Comparison of ENCODE assay signal across 14 cellular contexts in the genomic region with DNA sequence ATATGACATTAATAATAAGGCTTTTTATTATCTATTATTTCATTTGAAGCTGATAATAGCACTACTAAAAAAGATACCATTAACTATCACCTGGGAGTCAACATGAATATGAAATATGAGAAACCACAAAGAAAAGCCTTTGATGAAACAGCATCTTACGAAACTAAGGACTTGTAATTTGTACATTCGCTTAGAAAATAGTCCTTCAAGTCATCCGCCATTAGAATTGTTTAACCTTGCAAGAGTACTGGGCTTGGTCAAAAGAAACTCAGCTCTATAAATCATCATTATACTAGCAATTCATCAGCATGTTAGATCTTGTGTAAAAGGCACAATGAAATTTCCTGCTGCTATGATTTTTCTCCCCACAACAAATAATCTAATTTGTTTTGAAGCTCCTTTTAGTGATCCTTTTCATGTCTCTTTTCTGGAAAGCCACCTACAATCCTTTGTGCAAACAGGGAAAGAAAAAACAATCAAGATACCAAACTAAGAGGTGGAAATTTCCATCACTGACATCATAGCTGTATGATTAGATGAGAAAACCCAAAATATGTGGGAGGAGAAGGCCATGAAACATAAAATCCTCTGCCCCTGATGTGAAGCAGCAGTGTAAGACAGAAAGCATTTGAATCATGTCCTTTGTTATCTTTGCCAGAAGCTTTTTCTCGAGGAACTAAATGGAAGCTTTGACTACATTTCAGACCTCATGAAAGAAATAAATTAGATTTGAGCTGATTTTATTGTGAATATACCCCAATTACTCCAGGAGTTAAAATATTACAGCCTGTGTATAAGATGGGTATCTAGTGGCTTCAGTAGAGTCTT. TPM values are rescaled to one million over a fixed set of nuclear protein-coding genes. Genes with fewer than 3 reads are reported as not detected.
DNase-seq lines count a peak whose midpoint lies in the region; ATAC-seq, FAIRE-seq and TF ChIP-seq lines count a peak whose summit lies in the region.
"Had no signal": no experiment of that assay in that cellular context is flagged by ENCODE, and none has a peak within 500 bp of the region (broad histone marks: within the 10 kb centered on the region; RNA-seq: fewer than 3 reads in every experiment).

No MANE protein-coding gene starts in this region.

- H2BK120ac ChIP-seq in IMR-90 (ENCODE audit: low read depth, low read length) (peak overlapping the region; percentile 74), mesenchymal stem cell (ENCODE audit: low read depth, low read length) (no peak overlapping the region)

- BruUV-seq in IMR-90 (replicated peaks; lab: Mats Ljungman, UMichigan): no TSS peak

- H2AK5ac ChIP-seq in IMR-90 (ENCODE audit: low read depth, low read length) (no peak overlapping the region), mesenchymal stem cell (ENCODE audit: low read length, severe bottlenecking) (no peak overlapping the region)

- H2AFZ ChIP-seq in IMR-90 (replicated peaks; ENCODE audit: low read length, poor library complexity): no peak overlapping the region
- no peak overlapping the region for H2AFZ ChIP-seq in mesenchymal stem cell (ENCODE audit: low read depth, low read length)

- peaks cover 9 to 32% of the 10 kb centered on the region in 2 experiments; a peak in 3 of 4 replicates for H3K79me1 ChIP-seq in IMR-90 (ENCODE audit: low read depth in 1 of 2, low read length in 2 of 2)
- no peaks in the 10 kb centered on the region for H3K79me1 ChIP-seq in mesenchymal stem cell (replicated peaks; ENCODE audit: low read length, poor library complexity, severe bottlenecking)

- H2BK20ac ChIP-seq in IMR-90 (ENCODE audit: low read depth, low read length): peak overlapping the region; percentile 38; the same call in 1 of the 2 replicates

- dilution Hi-C loops in IMR-90 (cut with HindIII; ENCODE audit: low sequenced_read_pairs, unreplicated experiment): no loop called here

- in situ Hi-C loops in IMR-90 (cut with MboI; ENCODE audit: low sequenced_read_pairs): no loop called here

- H3K4me3 Mint-ChIP-seq in chondrocyte (ENCODE audit: unreplicated experiment): no peak overlapping the region
- H3K4me3 Mint-ChIP-seq: CD14-positive monocyte had no signal

- no peak for TF ChIP-seq POLR2A in IMR-90 (IDR thresholded peaks at IDR 0.05; ENCODE audit: low read depth, low read length)

- no peaks in the 10 kb centered on the region for H3K9me3 ChIP-seq in AG04450 (ENCODE audit: control insufficient read depth, insufficient read depth, low read length)
- H3K9me3 ChIP-seq in IMR-90 (ENCODE audit: control insufficient read depth, insufficient read depth, low read length): no peaks in the 10 kb centered on the region
- no peaks in the 10 kb centered on the region for H3K9me3 ChIP-seq in mesenchymal stem cell (ENCODE audit: control insufficient read depth, low read length)
- H3K9me3 ChIP-seq in kidney (ENCODE audit: control insufficient read depth in 1 of 2, low read length in 2 of 2): no peaks in the 10 kb centered on the region
- H3K9me3 ChIP-seq in pancreas: no peaks in the 10 kb centered on the region
- H3K9me3 ChIP-seq: lower lobe of right lung had no signal

- FAIRE-seq in kidney (lab: Jason Lieb, UNC) (no peak), pancreas (lab: Jason Lieb, UNC) (no peak)

- H3K27me3 ChIP-seq in AG04450 (ENCODE audit: control insufficient read depth, insufficient read depth, low read length) (no peaks in the 10 kb centered on the region), IMR-90 (ENCODE audit: control insufficient read depth, insufficient read depth, low read length) (no peaks in the 10 kb centered on the region), mesenchymal stem cell (ENCODE audit: control insufficient read depth in 1 of 2, insufficient read depth in 1 of 2, low read length in 2 of 2) (no peaks in the 10 kb centered on the region), pancreas (no peaks in the 10 kb centered on the region)

- H3K4me2 ChIP-seq in IMR-90 (ENCODE audit: low read depth, low read length) (peak overlapping the region; percentile 69; the same call in 1 of the 2 replicates), mesenchymal stem cell (ENCODE audit: low read length, poor library complexity, severe bottlenecking) (no peak overlapping the region)

- H2BK15ac ChIP-seq in IMR-90 (ENCODE audit: low read depth, low read length) (peak overlapping the region; percentile 53; the same call in 1 of the 3 replicates), mesenchymal stem cell (ENCODE audit: low read depth, poor library complexity, severe bottlenecking) (no peak overlapping the region)

- H4K8ac ChIP-seq in IMR-90 (ENCODE audit: low read depth in 2 of 2, low read length in 2 of 2) (peak overlapping the region in 1 of 2 experiments; percentile 41; a peak in 2 of 4 replicates), mesenchymal stem cell (ENCODE audit: low read length) (no peak overlapping the region)

- ATAC-seq in IMR-90 (ENCODE audit: low read depth) (peak; percentile 85), pancreas (no peak)
- ATAC-seq: lower lobe of right lung had no signal

- H2AK9ac ChIP-seq in IMR-90 (replicated peaks; ENCODE audit: low read depth, low read length, poor library complexity): no peak overlapping the region

- peak overlapping the region; percentile 49; the same call in 1 of the 2 replicates for H4K5ac ChIP-seq in IMR-90 (ENCODE audit: low read depth, low read length)

- H3K4ac ChIP-seq in IMR-90 (ENCODE audit: low read depth, low read length) (peak overlapping the region; percentile 24; the same call in 1 of the 2 replicates), mesenchymal stem cell (ENCODE audit: low read depth in 1 of 2, low read length in 2 of 2) (no peak overlapping the region)

- H3K27ac Mint-ChIP-seq in chondrocyte (ENCODE audit: unreplicated experiment): peak overlapping the region; percentile 88
- H3K27ac Mint-ChIP-seq: CD14-positive monocyte had no signal

- no peak overlapping the region for H2BK12ac ChIP-seq in mesenchymal stem cell (ENCODE audit: low read length in 2 of 2)

- peaks cover 2% of the 10 kb centered on the region; the same call in 1 of the 2 replicates for H3K9me1 ChIP-seq in IMR-90 (ENCODE audit: insufficient read depth, low read length)

- peak overlapping the region; percentile 49; the same call in 1 of the 2 replicates for H3K18ac ChIP-seq in IMR-90 (ENCODE audit: low read depth, low read length)
- no peak overlapping the region for H3K18ac ChIP-seq in mesenchymal stem cell (ENCODE audit: low read depth in 1 of 2, low read length in 2 of 2)

- peaks cover 60% of the 10 kb centered on the region for H3K4me1 Mint-ChIP-seq in chondrocyte (ENCODE audit: low read depth)

- intact Hi-C loops in IMR-90 (cut with micrococcal nuclease): no loop called here
- intact Hi-C loops in kidney (cut with DNase I): no loop called here
- intact Hi-C loops in pancreas (cut with DNase I): no loop called here

- no peak overlapping the region for H3K27ac ChIP-seq in AG04450 (ENCODE audit: low read depth, low read length)
- peak overlapping the region; percentile 61; the same call in 1 of the 2 replicates for H3K27ac ChIP-seq in IMR-90 (ENCODE audit: insufficient read depth, low read length)
- peak overlapping the region; percentile 57 for H3K27ac ChIP-seq in mesenchymal stem cell (ENCODE audit: low read length, poor library complexity, severe bottlenecking)
- no peak overlapping the region for H3K27ac ChIP-seq in RWPE1
- H3K27ac ChIP-seq in kidney (ENCODE audit: low read depth in 2 of 2, low read length in 2 of 2): no peak overlapping the region
- H3K27ac ChIP-seq in pancreas: no peak overlapping the region
- H3K27ac ChIP-seq: HL-60, lower lobe of right lung had no signal

- no peak for TF ChIP-seq RAD21 in IMR-90 (IDR thresholded peaks at IDR 0.05; ENCODE audit: low read length)

- H3K23ac ChIP-seq in IMR-90 (ENCODE audit: low read depth, low read length) (peak overlapping the region; percentile 70; the same call in 1 of the 2 replicates), mesenchymal stem cell (ENCODE audit: low read length in 2 of 2) (no peak overlapping the region)

- H3K36me3 Mint-ChIP-seq in chondrocyte (ENCODE audit: low read depth): no peaks in the 10 kb centered on the region
- H3K36me3 Mint-ChIP-seq: CD14-positive monocyte had no signal

- CTCF ChIA-PET in AG04450 (lab: Charles Lee): interaction anchor here (0.7 to 3.4 kb wide), 5 partner anchors 9 to 391 kb away, joined by 3 to 25 read pairs (median 4); partner anchors contain the start of gene TTC21B
- CTCF ChIA-PET in IMR-90 (lab: Yijun Ruan, JAX): interaction anchor here (0.6 to 1.2 kb wide), 2 partner anchors 32 to 134 kb away, joined by 3 to 4 read pairs; partner anchors contain the start of gene SCN9A
- CTCF ChIA-PET in RWPE1 (lab: Yijun Ruan, JAX): interaction anchor here (0.6 to 1.0 kb wide), 2 partner anchors 14 to 67 kb away, joined by 3 read pairs; no protein-coding TSS in a partner anchor

- DNase-seq in AG04450 (ENCODE audit: low read depth, low spot score): peak; percentile 63
- peak; percentile 87 for DNase-seq in IMR-90
- DNase-seq in chondrocyte (ENCODE audit: low spot score): no peak
- peak; percentile 7 for DNase-seq in mesenchymal stem cell
- DNase-seq in RWPE1 (ENCODE audit: low spot score): no peak
- DNase-seq in NCI-H1436 (lab: John Stamatoyannopoulos, UW): no peak
- DNase-seq in kidney: no peak
- DNase-seq in pancreas: no peak
- DNase-seq: activated CD4-positive, alpha-beta T cell treated with anti-CD3 and anti-CD28 coated beads for 4 hours; lower lobe of right lung; NCI-H1092; NK-92 treated with Interleukin-12 subunit alpha and Interleukin-12 subunit beta, amount 100 ng/mL, for 24 hours had no signal

- peak overlapping the region; percentile 39; the same call in 1 of the 2 replicates for H4K91ac ChIP-seq in IMR-90 (ENCODE audit: insufficient read depth, low read depth, low read length)
- no peak overlapping the region for H4K91ac ChIP-seq in mesenchymal stem cell (ENCODE audit: low read length)

- H3K4me1 ChIP-seq in IMR-90 (ENCODE audit: control insufficient read depth, insufficient read depth, low read length): no peaks in the 10 kb centered on the region; the same call in 1 of the 2 replicates
- H3K4me1 ChIP-seq in mesenchymal stem cell (ENCODE audit: control insufficient read depth, insufficient read depth, low read depth, low read length): peaks cover 2% of the 10 kb centered on the region
- H3K4me1 ChIP-seq in kidney (ENCODE audit: control insufficient read depth in 1 of 2, insufficient read depth in 1 of 2, low read depth in 1 of 2, low read length in 2 of 2): no peaks in the 10 kb centered on the region
- H3K4me1 ChIP-seq in pancreas: no peaks in the 10 kb centered on the region
- H3K4me1 ChIP-seq: lower lobe of right lung had no signal

- H3K4me3 ChIP-seq in AG04450 (ENCODE audit: low read depth, low read length): no peak overlapping the region
- no peak overlapping the region for H3K4me3 ChIP-seq in IMR-90 (ENCODE audit: insufficient read depth, low read depth, low read length)
- H3K4me3 ChIP-seq in mesenchymal stem cell (ENCODE audit: insufficient read depth in 1 of 2, low read depth in 1 of 2, low read length in 2 of 2): no peak overlapping the region
- H3K4me3 ChIP-seq in kidney (ENCODE audit: low read length in 2 of 2): no peak overlapping the region
- no peak overlapping the region for H3K4me3 ChIP-seq in pancreas
- H3K4me3 ChIP-seq: lower lobe of right lung had no signal

- H3K27me3 Mint-ChIP-seq in chondrocyte (ENCODE audit: low read depth): no peaks in the 10 kb centered on the region

- TF ChIP-seq CTCF in AG04450 (IDR thresholded peaks at IDR 0.05; ENCODE audit: low read depth, low read length): no peak
- TF ChIP-seq CTCF in IMR-90 (conservative IDR thresholded peaks at IDR 0.05; ENCODE audit: low read depth, low read length): no peak
- TF ChIP-seq CTCF in chondrocyte (IDR thresholded peaks at IDR 0.05): no peak
- TF ChIP-seq CTCF in RWPE1 (conservative IDR thresholded peaks at IDR 0.05; ENCODE audit: low read depth): no peak
- TF ChIP-seq CTCF in kidney (IDR thresholded peaks at IDR 0.05; ENCODE audit: borderline replicate concordance, extremely low read depth, insufficient read depth): no peak
- no peak for TF ChIP-seq CTCF in pancreas (IDR thresholded peaks at IDR 0.05)

- no CpG with 5 or more reads among the region's 4 CpGs for WGBS in IMR-90 (ENCODE audit: extremely low coverage in 2 of 2, insufficient read length in 1 of 2), 2 experiments
- WGBS in mesenchymal stem cell: 96% methylated on average over 3 of the region's 4 CpGs
- 82 to 86% methylated on average over 4 of the region's 4 CpGs for WGBS in pancreas, 2 donors

- H4K20me1 ChIP-seq in IMR-90 (ENCODE audit: insufficient read depth, low read length): no peaks in the 10 kb centered on the region

- peak overlapping the region; percentile 59 for H3K56ac ChIP-seq in IMR-90 (ENCODE audit: extremely low read depth, insufficient read depth, low read length)

- peak overlapping the region; percentile 84 for H2BK5ac ChIP-seq in IMR-90 (ENCODE audit: low read depth, low read length, poor library complexity, severe bottlenecking)
- H2BK5ac ChIP-seq in mesenchymal stem cell (ENCODE audit: low read depth, low read length, poor library complexity, severe bottlenecking): no peak overlapping the region

- no peak overlapping the region for H3K9ac ChIP-seq in IMR-90 (ENCODE audit: low read depth, low read length)
- H3K9ac ChIP-seq in mesenchymal stem cell (ENCODE audit: low read length): peak overlapping the region; percentile 30
- no peak overlapping the region for H3K9ac ChIP-seq in kidney (ENCODE audit: low read length in 2 of 2)

- H3K36me3 ChIP-seq in IMR-90 (ENCODE audit: control insufficient read depth, insufficient read depth, low read length) (no peaks in the 10 kb centered on the region), mesenchymal stem cell (ENCODE audit: control insufficient read depth in 1 of 2, insufficient read depth in 2 of 2, low read depth in 1 of 2, low read length in 2 of 2) (no peaks in the 10 kb centered on the region), kidney (ENCODE audit: control insufficient read depth in 1 of 2, insufficient read depth in 2 of 2, low read length in 2 of 2) (no peaks in the 10 kb centered on the region), pancreas (no peaks in the 10 kb centered on the region)
- H3K36me3 ChIP-seq: lower lobe of right lung had no signal

- H3K14ac ChIP-seq in IMR-90 (replicated peaks; ENCODE audit: low read depth, low read length) (peak overlapping the region; percentile 38; the same call in 1 of the 2 replicates), mesenchymal stem cell (ENCODE audit: low read length in 2 of 2) (no peak overlapping the region)

- POLR2A ChIA-PET in AG04450 (lab: Yijun Ruan, JAX): interaction anchor here (0.5 to 1.3 kb wide), 2 partner anchors 13 to 18 kb away, joined by 3 read pairs; no protein-coding TSS in a partner anchor
- POLR2A ChIA-PET in IMR-90 (lab: Charles Lee; ENCODE audit: unreplicated experiment): interaction anchor here (0.6 kb wide), 1 partner anchor 105 kb away, joined by 4 read pairs; no protein-coding TSS in a partner anchor
- POLR2A ChIA-PET in RWPE1 (lab: Yijun Ruan, JAX; ENCODE audit: low non-redundant PET): no interaction called here

- H3K9me3 Mint-ChIP-seq in chondrocyte (ENCODE audit: low read depth): no peaks in the 10 kb centered on the region

RNA-seq across cellular contexts. Expression of gene SCN9A, which starts 31.2 kb away (rescaled TPM):
- 39.9 and 56.8 TPM in 2 replicates for polyA plus RNA-seq in AG04450 (2011; rRNA removed)
- 154 and 186 TPM in 2 replicates for polyA minus RNA-seq in AG04450 (2011; rRNA and poly(A)+ RNA removed)
- total RNA-seq in IMR-90 (2012; rRNA removed): 135 and 179 TPM in 2 replicates
- polyA plus RNA-seq in IMR-90 (2012; rRNA removed): 33.7 and 40.1 TPM in 2 replicates
- 8.0 and 18.0 TPM in 2 replicates for polyA plus RNA-seq in IMR-90 (2012; cell fraction: cytosol; rRNA removed)
- polyA plus RNA-seq in IMR-90 (2012; cell fraction: nucleus; rRNA removed; ENCODE audit: low replicate concordance): 10.6 and 92.5 TPM in 2 replicates
- 30.1 to 32.8 TPM (median 31.0 TPM) in 3 replicates for total RNA-seq in chondrocyte
- polyA plus RNA-seq in mesenchymal stem cell (2013, experiment 1 of 2): 0.73 TPM
- polyA plus RNA-seq in mesenchymal stem cell (2013, experiment 2 of 2): 0.74 TPM
- total RNA-seq in kidney: 5.3 TPM
- 0.99 TPM for polyA plus RNA-seq in kidney (ENCODE audit: insufficient read depth, low read depth, low replicate concordance)
- total RNA-seq in pancreas: 10 to 100 TPM in 1 of 6 donors, 1 to 10 TPM in 5; 2.8 to 20.5 (median 3.6) TPM
- polyA plus RNA-seq in pancreas: 1 to 10 TPM; 1.6 to 3.3 TPM

Comparison
In these comparisons a context has a peak if more than half of its experiments do, and no peak if none do; other contexts are left out.
1. DNase-seq: peak in AG04450 (single experiment), IMR-90 (single experiment) and mesenchymal stem cell (single experiment); none in chondrocyte (single experiment), RWPE1 (single experiment), NCI-H1436 (single experiment), kidney (single experiment) and pancreas (0 of 6).
2. H3K27ac ChIP-seq: peak in IMR-90 (single experiment) and mesenchymal stem cell (single experiment); none in AG04450 (single experiment), RWPE1 (single experiment), kidney (0 of 2) and pancreas (0 of 4).